ENCODE assay signal across 10 cellular contexts in the genomic region with DNA sequence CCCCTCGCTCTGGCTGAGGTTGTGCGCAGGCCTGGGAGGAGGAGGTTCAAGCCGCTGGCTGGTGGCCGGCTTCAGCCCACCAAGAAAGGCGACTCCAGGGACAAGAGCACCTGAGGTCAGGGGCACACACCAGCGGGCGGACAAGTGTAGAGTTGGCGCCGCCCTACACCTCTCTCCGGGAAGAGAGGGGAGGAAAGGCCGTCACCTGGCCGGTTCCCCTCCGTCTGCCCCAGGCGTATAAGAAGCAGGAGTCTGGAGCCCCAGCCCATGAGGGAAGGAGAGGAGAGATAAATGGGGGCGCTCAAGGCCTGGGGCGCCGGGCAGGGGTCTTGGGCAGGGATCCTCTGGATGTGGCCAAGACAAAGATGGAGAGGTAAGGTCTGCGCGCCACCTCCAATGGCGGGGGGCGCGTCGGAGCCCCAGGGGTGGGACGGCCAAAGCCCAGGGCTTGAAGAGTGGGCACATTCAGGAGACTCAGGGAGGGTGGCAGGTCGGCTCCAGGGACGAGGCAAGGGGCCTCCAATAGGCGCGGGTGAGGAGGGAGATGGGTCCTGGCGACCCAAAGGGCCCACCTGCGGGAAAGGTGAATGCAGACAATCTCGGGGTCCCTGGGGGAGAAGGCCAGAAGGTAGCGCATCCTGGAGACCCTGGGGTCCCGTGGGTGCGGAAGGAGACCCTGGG. TPM values are rescaled to one million over a fixed set of nuclear protein-coding genes. Genes with fewer than 3 reads are reported as not detected.
DNase-seq lines count a peak whose midpoint lies in the region; ATAC-seq and TF ChIP-seq lines count a peak whose summit lies in the region.
"Had no signal": no experiment of that assay in that cellular context is flagged by ENCODE, and none has a peak within 500 bp of the region (broad histone marks: within the 10 kb centered on the region; RNA-seq: fewer than 3 reads in every experiment).

No MANE protein-coding gene starts in this region.

- no peak overlapping the region for H3K4me3 ChIP-seq in body of pancreas

- POLR2A ChIA-PET in naive thymus-derived CD8-positive, alpha-beta T cell (lab: Charles Lee) = no interaction called here

- peaks cover 18% of the 10 kb centered on the region for H3K4me1 Mint-ChIP-seq in stimulated activated naive CD8-positive, alpha-beta T cell treated with anti-CD3 and anti-CD28 coated beads, Interleukin-15, amount 100 ng/mL, for 72 hours
- peaks cover 11% of the 10 kb centered on the region for H3K4me1 Mint-ChIP-seq in chondrocyte (ENCODE audit: low read depth)
- H3K4me1 Mint-ChIP-seq in naive thymus-derived CD8-positive, alpha-beta T cell = peaks cover 10 to 19% (median 14%) of the 10 kb centered on the region in 4 donors

- peak overlapping the region; percentile 63 to 81 for H3K4me3 Mint-ChIP-seq in stimulated activated naive CD8-positive, alpha-beta T cell treated with anti-CD3 and anti-CD28 coated beads, Interleukin-15, amount 100 ng/mL, for 72 hours
- peak overlapping the region; percentile 67 for H3K4me3 Mint-ChIP-seq in chondrocyte (ENCODE audit: unreplicated experiment)
- H3K4me3 Mint-ChIP-seq in naive thymus-derived CD8-positive, alpha-beta T cell = peak overlapping the region in 9 of 10 donors; percentile 42 to 79 (median 57)
- H3K4me3 Mint-ChIP-seq: activated CD8-positive, alpha-beta memory T cell treated with anti-CD3 and anti-CD28 coated beads, Interleukin-2, amount 10 ng/mL, durations not matched to agents 7 days and 5 days had no signal

- H3K27ac ChIP-seq in body of pancreas = no peak overlapping the region

- H3K36me3 Mint-ChIP-seq in chondrocyte (ENCODE audit: low read depth) = peaks cover 10% of the 10 kb centered on the region
- peaks cover 0 to 8% (median 6%) of the 10 kb centered on the region in 3 donors for H3K36me3 Mint-ChIP-seq in naive thymus-derived CD8-positive, alpha-beta T cell
- H3K36me3 Mint-ChIP-seq: activated CD8-positive, alpha-beta memory T cell treated with anti-CD3 and anti-CD28 coated beads, Interleukin-2, amount 10 ng/mL, durations not matched to agents 7 days and 5 days had no signal

- peaks cover 81% of the 10 kb centered on the region for H3K27me3 Mint-ChIP-seq in stimulated activated naive CD8-positive, alpha-beta T cell treated with anti-CD3 and anti-CD28 coated beads, Interleukin-15, amount 100 ng/mL, for 72 hours
- H3K27me3 Mint-ChIP-seq in chondrocyte (ENCODE audit: low read depth) = peaks cover 57% of the 10 kb centered on the region
- H3K27me3 Mint-ChIP-seq in naive thymus-derived CD8-positive, alpha-beta T cell = peaks cover 44 to 75% (median 60%) of the 10 kb centered on the region in 5 donors

- peaks cover 3 to 10% of the 10 kb centered on the region in 2 donors for H3K27me3 ChIP-seq in body of pancreas

- H3K27ac Mint-ChIP-seq in stimulated activated naive CD8-positive, alpha-beta T cell treated with anti-CD3 and anti-CD28 coated beads, Interleukin-15, amount 100 ng/mL, for 72 hours = no peak overlapping the region
- no peak overlapping the region for H3K27ac Mint-ChIP-seq in chondrocyte (ENCODE audit: unreplicated experiment)
- no peak overlapping the region for H3K27ac Mint-ChIP-seq in naive thymus-derived CD8-positive, alpha-beta T cell
- H3K27ac Mint-ChIP-seq: activated CD8-positive, alpha-beta memory T cell treated with anti-CD3 and anti-CD28 coated beads, Interleukin-2, amount 10 ng/mL, durations not matched to agents 7 days and 5 days had no signal

- no peaks in the 10 kb centered on the region for H3K9me3 Mint-ChIP-seq in stimulated activated naive CD8-positive, alpha-beta T cell treated with anti-CD3 and anti-CD28 coated beads, Interleukin-15, amount 100 ng/mL, for 72 hours
- H3K9me3 Mint-ChIP-seq in chondrocyte (ENCODE audit: low read depth) = peaks cover 6% of the 10 kb centered on the region
- H3K9me3 Mint-ChIP-seq in naive thymus-derived CD8-positive, alpha-beta T cell = peaks cover 0 to 2% (median 0%) of the 10 kb centered on the region in 9 donors

- 9 to 19% methylated on average over 23 to 33 of the region's 34 CpGs for WGBS in body of pancreas, 2 donors

- TF ChIP-seq POLR2A in body of pancreas (IDR thresholded peaks at IDR 0.05) = no peak

- intact Hi-C loops in body of pancreas (cut with DNase I) = no loop called here

- peaks cover 4% of the 10 kb centered on the region for H3K4me1 ChIP-seq in body of pancreas

- no peak for TF ChIP-seq CTCF in chondrocyte (IDR thresholded peaks at IDR 0.05)
- no peak for TF ChIP-seq CTCF in body of pancreas (IDR thresholded peaks at IDR 0.05)

- no peak for DNase-seq in stimulated activated naive CD8-positive, alpha-beta T cell treated with anti-CD3 and anti-CD28 coated beads, Interleukin-15, amount 100 ng/mL, for 72 hours
- DNase-seq in stimulated activated naive CD8-positive, alpha-beta T cell treated with anti-CD3 and anti-CD28 coated beads, Interleukin-15, Interleukin-2, amounts not matched to agents 100 U/mL and 50 U/mL, for 24 hours = no peak
- DNase-seq in chondrocyte (ENCODE audit: low spot score) (no peak), body of pancreas (no peak), NCI-H2107 treated with DMSO at 0.1 percent for 48 hours (lab: John Stamatoyannopoulos, UW; ENCODE audit: unreplicated experiment) (no peak)
- no peak for DNase-seq in naive thymus-derived CD8-positive, alpha-beta T cell
- DNase-seq: activated CD8-positive, alpha-beta memory T cell treated with anti-CD3 and anti-CD28 coated beads, Interleukin-2, amount 10 ng/mL, durations not matched to agents 7 days and 5 days; cerebellar nuclear complex had no signal

- H3K36me3 ChIP-seq in body of pancreas (replicated peaks in 1 of 2; ENCODE audit: insufficient read depth in 1 of 2, low read depth in 2 of 2) = no peaks in the 10 kb centered on the region

- H3K9me3 ChIP-seq in body of pancreas = peaks cover 0 to 7% (median 0%) of the 10 kb centered on the region in 3 donors

- no peak for ATAC-seq in stimulated activated naive CD8-positive, alpha-beta T cell treated with anti-CD3 and anti-CD28 coated beads, Interleukin-15, amount 100 ng/mL, for 72 hours
- no peak for ATAC-seq in stimulated activated naive CD8-positive, alpha-beta T cell treated with anti-CD3 and anti-CD28 coated beads, Interleukin-15, Interleukin-2, amounts not matched to agents 100 U/mL and 50 U/mL, for 24 hours
- ATAC-seq in naive thymus-derived CD8-positive, alpha-beta T cell = no peak
- ATAC-seq in body of pancreas (no peak), HG02840 (IDR thresholded peaks at IDR 0.05; ENCODE audit: low FRiP score, unreplicated experiment) (no peak), HG03439 (IDR thresholded peaks at IDR 0.05; ENCODE audit: unreplicated experiment) (no peak)

RNA-seq across cellular contexts. Expression of gene RIMS4, which starts 0.8 kb away (rescaled TPM):
- total RNA-seq in chondrocyte = 1.4 to 2.1 TPM (median 1.7 TPM) in 3 replicates
- total RNA-seq in naive thymus-derived CD8-positive, alpha-beta T cell = not detected
- not detected for polyA plus RNA-seq in naive thymus-derived CD8-positive, alpha-beta T cell
- under 1 TPM in 1 of 2 donors, not detected in 1; 0.26 TPM for total RNA-seq in body of pancreas
- total RNA-seq: activated CD8-positive, alpha-beta memory T cell treated with anti-CD3 and anti-CD28 coated beads, Interleukin-2, amount 10 ng/mL, durations not matched to agents 7 days and 5 days had no signal
